1 cellular context compared by ENCODE assay signal in the genomic region with DNA sequence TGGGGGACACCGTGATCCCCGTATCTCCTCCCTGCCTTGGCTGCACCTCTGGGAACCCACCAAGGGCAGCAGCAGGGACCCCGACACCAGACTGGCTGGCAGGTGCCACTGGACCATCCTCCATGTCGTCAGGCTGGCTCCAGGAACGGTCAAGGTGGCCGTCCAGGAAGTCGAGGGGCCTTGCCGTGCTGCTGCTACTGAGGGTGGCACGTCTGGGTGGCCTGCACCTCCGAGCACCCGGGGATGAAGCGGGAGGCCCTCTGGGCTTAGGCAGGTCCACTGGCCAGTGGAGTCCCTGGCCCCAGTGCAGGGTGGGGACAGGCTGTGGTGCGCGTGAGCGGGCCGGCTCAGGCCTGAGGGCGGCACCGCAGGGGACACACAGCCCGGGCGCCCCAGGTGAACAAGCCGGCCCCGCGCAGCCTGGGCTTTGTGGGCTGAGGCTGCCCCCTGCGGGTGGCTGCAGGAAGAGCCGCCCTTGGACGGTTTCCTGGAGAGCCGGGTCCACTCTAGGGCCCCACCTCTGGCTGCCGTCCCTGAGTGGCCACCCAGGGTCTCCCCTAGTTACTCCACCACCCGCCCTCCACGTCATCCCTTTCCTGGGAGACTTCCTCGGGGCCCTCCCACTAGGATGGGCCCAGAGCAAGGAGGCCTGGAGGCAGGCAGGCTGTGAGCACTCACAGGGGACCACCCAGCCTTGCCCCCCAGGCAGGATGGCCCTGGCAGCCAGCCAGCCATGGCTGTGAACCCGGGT.
TF ChIP-seq lines count a peak whose summit lies in the region.

No MANE protein-coding gene starts in this region.

TF ChIP-seq in K562, 482 proteins besides CTCF, POLR2A, EP300 and RAD21 (continued from another document and continues in another):
- TF ChIP-seq RCOR1 (IDR thresholded peaks at IDR 0.05; ENCODE audit: borderline replicate concordance in 1 of 2, low read depth in 2 of 2, low read length in 2 of 2) (0 out of 4 replicates have a peak, but pooled peaks of 1 of the 2 experiments have one; percentile 14), STAG1 (CRISPR knock-in tag; IDR thresholded peaks at IDR 0.05; ENCODE audit: borderline replicate concordance) (peak; percentile 90), PHF20 (IDR thresholded peaks at IDR 0.05; ENCODE audit: partially characterized antibody) (peak; percentile 15), ZNF384 (IDR thresholded peaks at IDR 0.05; ENCODE audit: low read depth, low read length) (no peak), ZNF583 (CRISPR knock-in tag; IDR thresholded peaks at IDR 0.05) (peak; percentile 47; the same call in 1 of the 2 replicates), SMARCA5 (IDR thresholded peaks at IDR 0.05) (no peak), MYBL2 (IDR thresholded peaks at IDR 0.05; ENCODE audit: low read depth) (no peak), MYBL2 (CRISPR knock-in tag; IDR thresholded peaks at IDR 0.05; ENCODE audit: borderline replicate concordance) (0 out of 2 replicates have a peak, but pooled peaks have one; percentile 2), SMC3 (conservative IDR thresholded peaks at IDR 0.05; ENCODE audit: insufficient read depth, low read depth, low read length) (peak; percentile 94), HSF4 (CRISPR knock-in tag; IDR thresholded peaks at IDR 0.05; ENCODE audit: borderline replicate concordance) (0 out of 2 replicates have a peak, but pooled peaks have one; percentile 28), YY1 (IDR thresholded peaks at IDR 0.05; ENCODE audit: borderline replicate concordance in 1 of 3, control insufficient read depth in 1 of 3, extremely low read depth in 1 of 3, insufficient read depth in 3 of 3, insufficient read length in 1 of 3, insufficient replicate concordance in 2 of 3, low read depth in 1 of 3, low read length in 2 of 3) (peak in 2 of 3 experiments; percentile 13 to 15), CTCFL (IDR thresholded peaks at IDR 0.05; ENCODE audit: borderline replicate concordance, insufficient read depth, low read depth, low read length, poor library complexity, severe bottlenecking) (peak; percentile 40), FUS (optimal IDR thresholded peaks at IDR 0.05; ENCODE audit: low read depth, low read length) (peak; percentile 58), ZFP36 (IDR thresholded peaks at IDR 0.05; ENCODE audit: low read depth, low read length, partially characterized antibody) (peak; percentile 18), ETV1 (tag; conservative IDR thresholded peaks at IDR 0.05; ENCODE audit: low read depth) (0 out of 2 replicates have a peak, but pooled peaks have one; percentile 7), EGR1 (conservative IDR thresholded peaks at IDR 0.05) (peak; percentile 14; the same call in 1 of the 2 replicates), KLF6 (CRISPR knock-in tag; IDR thresholded peaks at IDR 0.05; ENCODE audit: borderline replicate concordance) (no peak), ETS1 (conservative IDR thresholded peaks at IDR 0.05; ENCODE audit: control insufficient read depth, low read depth, low read length) (0 out of 2 replicates have a peak, but pooled peaks have one; percentile 23), ZBTB33 (CRISPR knock-in tag; IDR thresholded peaks at IDR 0.05) (peak; percentile 97), FOXP1 (CRISPR knock-in tag; IDR thresholded peaks at IDR 0.05) (0 out of 2 replicates have a peak, but pooled peaks have one; percentile 17), MAX (CRISPR knock-in tag; IDR thresholded peaks at IDR 0.05) (peak; percentile 27; the same call in 1 of the 2 replicates), RB1 (IDR thresholded peaks at IDR 0.05; ENCODE audit: low read depth) (peak; percentile 91)
- TF ChIP-seq, protein P1, sequence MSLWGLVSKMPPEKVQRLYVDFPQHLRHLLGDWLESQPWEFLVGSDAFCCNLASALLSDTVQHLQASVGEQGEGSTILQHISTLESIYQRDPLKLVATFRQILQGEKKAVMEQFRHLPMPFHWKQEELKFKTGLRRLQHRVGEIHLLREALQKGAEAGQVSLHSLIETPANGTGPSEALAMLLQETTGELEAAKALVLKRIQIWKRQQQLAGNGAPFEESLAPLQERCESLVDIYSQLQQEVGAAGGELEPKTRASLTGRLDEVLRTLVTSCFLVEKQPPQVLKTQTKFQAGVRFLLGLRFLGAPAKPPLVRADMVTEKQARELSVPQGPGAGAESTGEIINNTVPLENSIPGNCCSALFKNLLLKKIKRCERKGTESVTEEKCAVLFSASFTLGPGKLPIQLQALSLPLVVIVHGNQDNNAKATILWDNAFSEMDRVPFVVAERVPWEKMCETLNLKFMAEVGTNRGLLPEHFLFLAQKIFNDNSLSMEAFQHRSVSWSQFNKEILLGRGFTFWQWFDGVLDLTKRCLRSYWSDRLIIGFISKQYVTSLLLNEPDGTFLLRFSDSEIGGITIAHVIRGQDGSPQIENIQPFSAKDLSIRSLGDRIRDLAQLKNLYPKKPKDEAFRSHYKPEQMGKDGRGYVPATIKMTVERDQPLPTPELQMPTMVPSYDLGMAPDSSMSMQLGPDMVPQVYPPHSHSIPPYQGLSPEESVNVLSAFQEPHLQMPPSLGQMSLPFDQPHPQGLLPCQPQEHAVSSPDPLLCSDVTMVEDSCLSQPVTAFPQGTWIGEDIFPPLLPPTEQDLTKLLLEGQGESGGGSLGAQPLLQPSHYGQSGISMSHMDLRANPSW (CRISPR knock-in tag; IDR thresholded peaks at IDR 0.05), result 0 out of 2 replicates have a peak, but pooled peaks have one; percentile 33
- TF ChIP-seq, protein P2, sequence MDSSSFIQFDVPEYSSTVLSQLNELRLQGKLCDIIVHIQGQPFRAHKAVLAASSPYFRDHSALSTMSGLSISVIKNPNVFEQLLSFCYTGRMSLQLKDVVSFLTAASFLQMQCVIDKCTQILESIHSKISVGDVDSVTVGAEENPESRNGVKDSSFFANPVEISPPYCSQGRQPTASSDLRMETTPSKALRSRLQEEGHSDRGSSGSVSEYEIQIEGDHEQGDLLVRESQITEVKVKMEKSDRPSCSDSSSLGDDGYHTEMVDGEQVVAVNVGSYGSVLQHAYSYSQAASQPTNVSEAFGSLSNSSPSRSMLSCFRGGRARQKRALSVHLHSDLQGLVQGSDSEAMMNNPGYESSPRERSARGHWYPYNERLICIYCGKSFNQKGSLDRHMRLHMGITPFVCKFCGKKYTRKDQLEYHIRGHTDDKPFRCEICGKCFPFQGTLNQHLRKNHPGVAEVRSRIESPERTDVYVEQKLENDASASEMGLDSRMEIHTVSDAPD (CRISPR knock-in tag; IDR thresholded peaks at IDR 0.05), result no peak
- TF ChIP-seq, protein P3, sequence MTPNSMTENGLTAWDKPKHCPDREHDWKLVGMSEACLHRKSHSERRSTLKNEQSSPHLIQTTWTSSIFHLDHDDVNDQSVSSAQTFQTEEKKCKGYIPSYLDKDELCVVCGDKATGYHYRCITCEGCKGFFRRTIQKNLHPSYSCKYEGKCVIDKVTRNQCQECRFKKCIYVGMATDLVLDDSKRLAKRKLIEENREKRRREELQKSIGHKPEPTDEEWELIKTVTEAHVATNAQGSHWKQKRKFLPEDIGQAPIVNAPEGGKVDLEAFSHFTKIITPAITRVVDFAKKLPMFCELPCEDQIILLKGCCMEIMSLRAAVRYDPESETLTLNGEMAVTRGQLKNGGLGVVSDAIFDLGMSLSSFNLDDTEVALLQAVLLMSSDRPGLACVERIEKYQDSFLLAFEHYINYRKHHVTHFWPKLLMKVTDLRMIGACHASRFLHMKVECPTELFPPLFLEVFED (CRISPR knock-in tag; conservative IDR thresholded peaks at IDR 0.05), result no peak
- TF ChIP-seq, protein P4, sequence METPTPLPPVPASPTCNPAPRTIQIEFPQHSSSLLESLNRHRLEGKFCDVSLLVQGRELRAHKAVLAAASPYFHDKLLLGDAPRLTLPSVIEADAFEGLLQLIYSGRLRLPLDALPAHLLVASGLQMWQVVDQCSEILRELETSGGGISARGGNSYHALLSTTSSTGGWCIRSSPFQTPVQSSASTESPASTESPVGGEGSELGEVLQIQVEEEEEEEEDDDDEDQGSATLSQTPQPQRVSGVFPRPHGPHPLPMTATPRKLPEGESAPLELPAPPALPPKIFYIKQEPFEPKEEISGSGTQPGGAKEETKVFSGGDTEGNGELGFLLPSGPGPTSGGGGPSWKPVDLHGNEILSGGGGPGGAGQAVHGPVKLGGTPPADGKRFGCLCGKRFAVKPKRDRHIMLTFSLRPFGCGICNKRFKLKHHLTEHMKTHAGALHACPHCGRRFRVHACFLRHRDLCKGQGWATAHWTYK (CRISPR knock-in tag; IDR thresholded peaks at IDR 0.05), result peak; percentile 77; the same call in 1 of the 2 replicates
- TF ChIP-seq, protein P5, sequence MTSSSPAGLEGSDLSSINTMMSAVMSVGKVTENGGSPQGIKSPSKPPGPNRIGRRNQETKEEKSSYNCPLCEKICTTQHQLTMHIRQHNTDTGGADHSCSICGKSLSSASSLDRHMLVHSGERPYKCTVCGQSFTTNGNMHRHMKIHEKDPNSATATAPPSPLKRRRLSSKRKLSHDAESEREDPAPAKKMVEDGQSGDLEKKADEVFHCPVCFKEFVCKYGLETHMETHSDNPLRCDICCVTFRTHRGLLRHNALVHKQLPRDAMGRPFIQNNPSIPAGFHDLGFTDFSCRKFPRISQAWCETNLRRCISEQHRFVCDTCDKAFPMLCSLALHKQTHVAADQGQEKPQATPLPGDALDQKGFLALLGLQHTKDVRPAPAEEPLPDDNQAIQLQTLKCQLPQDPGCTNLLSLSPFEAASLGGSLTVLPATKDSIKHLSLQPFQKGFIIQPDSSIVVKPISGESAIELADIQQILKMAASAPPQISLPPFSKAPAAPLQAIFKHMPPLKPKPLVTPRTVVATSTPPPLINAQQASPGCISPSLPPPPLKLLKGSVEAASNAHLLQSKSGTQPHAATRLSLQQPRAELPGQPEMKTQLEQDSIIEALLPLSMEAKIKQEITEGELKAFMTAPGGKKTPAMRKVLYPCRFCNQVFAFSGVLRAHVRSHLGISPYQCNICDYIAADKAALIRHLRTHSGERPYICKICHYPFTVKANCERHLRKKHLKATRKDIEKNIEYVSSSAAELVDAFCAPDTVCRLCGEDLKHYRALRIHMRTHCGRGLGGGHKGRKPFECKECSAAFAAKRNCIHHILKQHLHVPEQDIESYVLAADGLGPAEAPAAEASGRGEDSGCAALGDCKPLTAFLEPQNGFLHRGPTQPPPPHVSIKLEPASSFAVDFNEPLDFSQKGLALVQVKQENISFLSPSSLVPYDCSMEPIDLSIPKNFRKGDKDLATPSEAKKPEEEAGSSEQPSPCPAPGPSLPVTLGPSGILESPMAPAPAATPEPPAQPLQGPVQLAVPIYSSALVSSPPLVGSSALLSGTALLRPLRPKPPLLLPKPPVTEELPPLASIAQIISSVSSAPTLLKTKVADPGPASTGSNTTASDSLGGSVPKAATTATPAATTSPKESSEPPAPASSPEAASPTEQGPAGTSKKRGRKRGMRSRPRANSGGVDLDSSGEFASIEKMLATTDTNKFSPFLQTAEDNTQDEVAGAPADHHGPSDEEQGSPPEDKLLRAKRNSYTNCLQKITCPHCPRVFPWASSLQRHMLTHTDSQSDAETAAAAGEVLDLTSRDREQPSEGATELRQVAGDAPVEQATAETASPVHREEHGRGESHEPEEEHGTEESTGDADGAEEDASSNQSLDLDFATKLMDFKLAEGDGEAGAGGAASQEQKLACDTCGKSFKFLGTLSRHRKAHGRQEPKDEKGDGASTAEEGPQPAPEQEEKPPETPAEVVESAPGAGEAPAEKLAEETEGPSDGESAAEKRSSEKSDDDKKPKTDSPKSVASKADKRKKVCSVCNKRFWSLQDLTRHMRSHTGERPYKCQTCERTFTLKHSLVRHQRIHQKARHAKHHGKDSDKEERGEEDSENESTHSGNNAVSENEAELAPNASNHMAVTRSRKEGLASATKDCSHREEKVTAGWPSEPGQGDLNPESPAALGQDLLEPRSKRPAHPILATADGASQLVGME (CRISPR knock-in tag; IDR thresholded peaks at IDR 0.05), result peak; percentile 49; the same call in 1 of the 2 replicates
- TF ChIP-seq, protein P6, sequence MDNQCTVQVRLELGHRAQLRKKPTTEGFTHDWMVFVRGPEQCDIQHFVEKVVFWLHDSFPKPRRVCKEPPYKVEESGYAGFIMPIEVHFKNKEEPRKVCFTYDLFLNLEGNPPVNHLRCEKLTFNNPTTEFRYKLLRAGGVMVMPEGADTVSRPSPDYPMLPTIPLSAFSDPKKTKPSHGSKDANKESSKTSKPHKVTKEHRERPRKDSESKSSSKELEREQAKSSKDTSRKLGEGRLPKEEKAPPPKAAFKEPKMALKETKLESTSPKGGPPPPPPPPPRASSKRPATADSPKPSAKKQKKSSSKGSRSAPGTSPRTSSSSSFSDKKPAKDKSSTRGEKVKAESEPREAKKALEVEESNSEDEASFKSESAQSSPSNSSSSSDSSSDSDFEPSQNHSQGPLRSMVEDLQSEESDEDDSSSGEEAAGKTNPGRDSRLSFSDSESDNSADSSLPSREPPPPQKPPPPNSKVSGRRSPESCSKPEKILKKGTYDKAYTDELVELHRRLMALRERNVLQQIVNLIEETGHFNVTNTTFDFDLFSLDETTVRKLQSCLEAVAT (IDR thresholded peaks at IDR 0.05), result peak in 1 of 2 experiments; percentile 27; a peak in 1 of 4 replicates
